Comparison of ENCODE assay signal across 17 cellular contexts in the genomic region with DNA sequence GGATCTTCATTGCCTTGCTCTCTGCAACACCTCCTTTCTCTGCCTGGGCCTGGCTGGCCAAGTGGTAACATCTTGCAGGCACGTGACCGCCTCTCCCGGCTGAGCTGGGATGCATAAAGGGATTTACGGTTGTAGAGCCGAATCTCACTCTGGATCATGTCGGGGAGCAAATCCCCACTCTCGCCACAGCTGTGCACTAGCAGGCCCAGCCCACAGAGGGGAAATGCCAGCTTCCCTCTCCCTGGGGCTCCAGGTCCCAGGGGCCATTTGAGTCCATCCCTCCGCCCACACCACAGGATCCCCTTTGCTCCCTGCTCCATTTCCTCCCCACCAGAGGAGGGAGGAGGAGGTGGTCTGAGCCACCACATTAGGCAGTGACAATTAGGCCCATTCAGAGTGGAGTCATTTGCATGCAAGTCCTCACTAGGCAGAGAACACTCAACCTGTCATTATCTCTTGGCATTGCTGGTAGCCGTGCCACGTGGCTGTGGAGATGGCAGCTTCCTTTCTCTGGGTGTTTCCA.
DNase-seq lines count a peak whose midpoint lies in the region; ATAC-seq and TF ChIP-seq lines count a peak whose summit lies in the region.
"Had no signal": no experiment of that assay in that cellular context is flagged by ENCODE, and none has a peak within 500 bp of the region (broad histone marks: within the 10 kb centered on the region; RNA-seq: fewer than 3 reads in every experiment).

No MANE protein-coding gene starts in this region.

- H3K4me2 ChIP-seq in mesenchymal stem cell (ENCODE audit: low read length, poor library complexity, severe bottlenecking) = no peak overlapping the region
- H3K4me2 ChIP-seq: KMS-11 had no signal

- no peak overlapping the region for H3K14ac ChIP-seq in mesenchymal stem cell (ENCODE audit: low read length in 2 of 2)

- peaks cover 3% of the 10 kb centered on the region for H3K4me1 ChIP-seq in mesenchymal stem cell (ENCODE audit: control insufficient read depth, insufficient read depth, low read depth, low read length)
- H3K4me1 ChIP-seq: stomach had no signal

- no peak overlapping the region for H2AK5ac ChIP-seq in mesenchymal stem cell (ENCODE audit: low read length, severe bottlenecking)

- H3K18ac ChIP-seq in mesenchymal stem cell (ENCODE audit: low read depth in 1 of 2, low read length in 2 of 2) = no peak overlapping the region

- H2BK120ac ChIP-seq in mesenchymal stem cell (ENCODE audit: low read depth, low read length) = no peak overlapping the region

- no peak overlapping the region for H3K27ac ChIP-seq in mesenchymal stem cell (ENCODE audit: low read length, poor library complexity, severe bottlenecking)
- H3K27ac ChIP-seq: brain microvascular endothelial cell, GM23248, KMS-11, stomach had no signal

- no peak overlapping the region for H2AFZ ChIP-seq in mesenchymal stem cell (ENCODE audit: low read depth, low read length)
- H2AFZ ChIP-seq: GM23248 had no signal

- H3K79me1 ChIP-seq in mesenchymal stem cell (replicated peaks; ENCODE audit: low read length, poor library complexity, severe bottlenecking) = no peaks in the 10 kb centered on the region

- peaks cover 23 to 53% of the 10 kb centered on the region in 2 experiments for H3K27me3 ChIP-seq in mesenchymal stem cell (ENCODE audit: control insufficient read depth in 1 of 2, insufficient read depth in 1 of 2, low read length in 2 of 2)

- no peaks in the 10 kb centered on the region for H3K9me3 ChIP-seq in mesenchymal stem cell (ENCODE audit: control insufficient read depth, low read length)
- H3K9me3 ChIP-seq: stomach had no signal

- ATAC-seq in stimulated activated naive CD8-positive, alpha-beta T cell treated with anti-CD3 and anti-CD28 coated beads, Interleukin-15, amount 100 ng/mL, for 72 hours = no peak
- no peak for ATAC-seq in HG02852 (IDR thresholded peaks at IDR 0.05; ENCODE audit: unreplicated experiment)
- ATAC-seq: left colon; naive thymus-derived CD8-positive, alpha-beta T cell had no signal

- no peak overlapping the region for H4K8ac ChIP-seq in mesenchymal stem cell (ENCODE audit: low read length)

- H3K23ac ChIP-seq in mesenchymal stem cell (ENCODE audit: low read length in 2 of 2) = no peak overlapping the region

- H3K4me1 Mint-ChIP-seq in stimulated activated naive CD8-positive, alpha-beta T cell treated with anti-CD3 and anti-CD28 coated beads, Interleukin-15, amount 100 ng/mL, for 72 hours = peaks cover 4% of the 10 kb centered on the region
- H3K4me1 Mint-ChIP-seq in glutamatergic neuron (ENCODE audit: low read depth, unreplicated experiment) = peaks cover 13% of the 10 kb centered on the region
- H3K4me1 Mint-ChIP-seq: naive thymus-derived CD8-positive, alpha-beta T cell had no signal

- no peak overlapping the region for H3K4me3 ChIP-seq in mesenchymal stem cell (ENCODE audit: insufficient read depth in 1 of 2, low read depth in 1 of 2, low read length in 2 of 2)
- H3K4me3 ChIP-seq: GM23248, stomach had no signal

- H3K9me3 Mint-ChIP-seq in stimulated activated naive CD8-positive, alpha-beta T cell treated with anti-CD3 and anti-CD28 coated beads, Interleukin-15, amount 100 ng/mL, for 72 hours = no peaks in the 10 kb centered on the region
- H3K9me3 Mint-ChIP-seq in glutamatergic neuron (ENCODE audit: unreplicated experiment) = peaks cover 5% of the 10 kb centered on the region
- H3K9me3 Mint-ChIP-seq: activated T-helper 1 cell treated with anti-CD3 and anti-CD28 coated beads, Interleukin-12 subunit alpha, Interleukin-12 subunit beta, Interleukin-2, Interleukin-4 antibody, amounts not matched to agents 30 ng/mL and 10 ng/mL and 1 ng/mL, durations not matched to agents 14 hours and 24 hours and 36 hours; naive thymus-derived CD8-positive, alpha-beta T cell had no signal

- H2BK15ac ChIP-seq in mesenchymal stem cell (ENCODE audit: low read depth, poor library complexity, severe bottlenecking) = no peak overlapping the region

- H3K27me3 Mint-ChIP-seq in stimulated activated naive CD8-positive, alpha-beta T cell treated with anti-CD3 and anti-CD28 coated beads, Interleukin-15, amount 100 ng/mL, for 72 hours = peaks cover 50% of the 10 kb centered on the region
- peaks cover 5% of the 10 kb centered on the region for H3K27me3 Mint-ChIP-seq in glutamatergic neuron (ENCODE audit: unreplicated experiment)

- no peak for TF ChIP-seq CTCF in glutamatergic neuron (IDR thresholded peaks at IDR 0.05; ENCODE audit: partially characterized antibody, unreplicated experiment)

- peaks cover 0 to 5% of the 10 kb centered on the region in 2 experiments for H3K36me3 ChIP-seq in mesenchymal stem cell (ENCODE audit: control insufficient read depth in 1 of 2, insufficient read depth in 2 of 2, low read depth in 1 of 2, low read length in 2 of 2)
- H3K36me3 ChIP-seq: brain microvascular endothelial cell, stomach had no signal

- H3K4ac ChIP-seq in mesenchymal stem cell (ENCODE audit: low read depth in 1 of 2, low read length in 2 of 2) = no peak overlapping the region

- no peak overlapping the region for H2BK12ac ChIP-seq in mesenchymal stem cell (ENCODE audit: low read length in 2 of 2)

- peak; percentile 46 for DNase-seq in DMS153 (lab: John Stamatoyannopoulos, UW)
- peak; percentile 69 for DNase-seq in NCI-H1436 treated with DMSO at 0.1 percent for 48 hours (lab: John Stamatoyannopoulos, UW)
- DNase-seq in SK-N-DZ (ENCODE audit: low spot score) = peak; percentile 46
- DNase-seq in mesenchymal stem cell = no peak
- no peak for DNase-seq in stimulated activated naive CD8-positive, alpha-beta T cell treated with anti-CD3 and anti-CD28 coated beads, Interleukin-15, amount 100 ng/mL, for 72 hours
- DNase-seq in stimulated activated naive CD4-positive, alpha-beta T cell treated with Interleukin-2 at 50 U/mL for 16 hours (lab: John Stamatoyannopoulos, UW) = no peak
- no peak for DNase-seq in glutamatergic neuron
- DNase-seq: activated CD4-positive, alpha-beta T cell treated with anti-CD3 and anti-CD28 coated beads, Interleukin-2, amount 50 U/mL, for 1 hour; brain microvascular endothelial cell; GM23248; left colon; naive thymus-derived CD8-positive, alpha-beta T cell; NCI-H2171 treated with DMSO at 0.1 percent for 48 hours; stomach had no signal

- H3K9ac ChIP-seq in mesenchymal stem cell (ENCODE audit: low read length) = no peak overlapping the region
- H3K9ac ChIP-seq: GM23248, KMS-11 had no signal

- no peak overlapping the region for H3K4me3 Mint-ChIP-seq in stimulated activated naive CD8-positive, alpha-beta T cell treated with anti-CD3 and anti-CD28 coated beads, Interleukin-15, amount 100 ng/mL, for 72 hours
- H3K4me3 Mint-ChIP-seq in glutamatergic neuron (ENCODE audit: unreplicated experiment) = no peak overlapping the region
- H3K4me3 Mint-ChIP-seq: activated T-helper 1 cell treated with anti-CD3 and anti-CD28 coated beads, Interleukin-12 subunit alpha, Interleukin-12 subunit beta, Interleukin-2, Interleukin-4 antibody, amounts not matched to agents 30 ng/mL and 10 ng/mL and 1 ng/mL, durations not matched to agents 14 hours and 24 hours and 36 hours; naive thymus-derived CD8-positive, alpha-beta T cell had no signal

- peak overlapping the region; percentile 14 for H4K91ac ChIP-seq in mesenchymal stem cell (ENCODE audit: low read length)

- 32% methylated on average over 7 of the region's 10 CpGs for WGBS in mesenchymal stem cell

- H3K27ac Mint-ChIP-seq in stimulated activated naive CD8-positive, alpha-beta T cell treated with anti-CD3 and anti-CD28 coated beads, Interleukin-15, amount 100 ng/mL, for 72 hours = no peak overlapping the region
- no peak overlapping the region for H3K27ac Mint-ChIP-seq in glutamatergic neuron (ENCODE audit: unreplicated experiment)
- H3K27ac Mint-ChIP-seq: activated T-helper 1 cell treated with anti-CD3 and anti-CD28 coated beads, Interleukin-12 subunit alpha, Interleukin-12 subunit beta, Interleukin-2, Interleukin-4 antibody, amounts not matched to agents 30 ng/mL and 10 ng/mL and 1 ng/mL, durations not matched to agents 14 hours and 24 hours and 36 hours; naive thymus-derived CD8-positive, alpha-beta T cell had no signal

- H2BK5ac ChIP-seq in mesenchymal stem cell (ENCODE audit: low read depth, low read length, poor library complexity, severe bottlenecking) = no peak overlapping the region

- peaks cover 4% of the 10 kb centered on the region for H3K36me3 Mint-ChIP-seq in glutamatergic neuron (ENCODE audit: unreplicated experiment)
- H3K36me3 Mint-ChIP-seq: naive thymus-derived CD8-positive, alpha-beta T cell had no signal

Comparison
In these comparisons a context has a peak if more than half of its experiments do, and no peak if none do; other contexts are left out.
1. DNase-seq: peak in DMS153 (single experiment), NCI-H1436 treated with DMSO at 0.1 percent for 48 hours (single experiment) and SK-N-DZ (single experiment); none in mesenchymal stem cell (single experiment), stimulated activated naive CD8-positive, alpha-beta T cell treated with anti-CD3 and anti-CD28 coated beads, Interleukin-15, amount 100 ng/mL, for 72 hours (0 of 2), stimulated activated naive CD4-positive, alpha-beta T cell treated with Interleukin-2 at 50 U/mL for 16 hours (single experiment) and glutamatergic neuron (single experiment).